ENCODE assay signal across 1 cellular context in genomic region chr1:203692565-203693470, GRCh38.
TF ChIP-seq lines count a peak whose summit lies in the region.

No MANE protein-coding gene starts in this region.

TF ChIP-seq in K562, 482 proteins besides CTCF, POLR2A, EP300 and RAD21 (continued from another document and continues in another):
- TF ChIP-seq CUX1 (CRISPR knock-in tag; IDR thresholded peaks at IDR 0.05) (peak; percentile 86), HMGXB4 (CRISPR knock-in tag; IDR thresholded peaks at IDR 0.05) (no peak), ADNP (tag; IDR thresholded peaks at IDR 0.05) (peak; percentile 79), MGA (IDR thresholded peaks at IDR 0.05) (peak; percentile 73; the same call in 1 of the 2 replicates), ZNF23 (CRISPR knock-in tag; IDR thresholded peaks at IDR 0.05) (0 out of 2 replicates have a peak, but pooled peaks have one; percentile 20), ETV1 (tag; conservative IDR thresholded peaks at IDR 0.05; ENCODE audit: low read depth) (0 out of 2 replicates have a peak, but pooled peaks have one; percentile 18), SMARCA4 (IDR thresholded peaks at IDR 0.05) (peak; percentile 70), JUND (IDR thresholded peaks at IDR 0.05; ENCODE audit: borderline replicate concordance, low read depth, low read length) (peak; percentile 44), JUND (tag; IDR thresholded peaks at IDR 0.05; ENCODE audit: borderline replicate concordance, low read depth, low read length) (peak; percentile 61; the same call in 1 of the 3 replicates), AFF1 (IDR thresholded peaks at IDR 0.05; ENCODE audit: low read depth in 1 of 2, partially characterized antibody in 2 of 2) (no peak), KDM1A (IDR thresholded peaks at IDR 0.05) (peak; percentile 82 to 94), TCF3 (CRISPR knock-in tag; IDR thresholded peaks at IDR 0.05) (peak; percentile 63), MAZ (CRISPR knock-in tag; conservative IDR thresholded peaks at IDR 0.05 in 1 of 2, IDR thresholded peaks at IDR 0.05 in 1 of 2) (peak; percentile 44 to 85; a peak in 3 of 4 replicates), CXXC5 (CRISPR knock-in tag; IDR thresholded peaks at IDR 0.05) (peak; percentile 13), SMAD4 (CRISPR knock-in tag; conservative IDR thresholded peaks at IDR 0.05) (0 out of 2 replicates have a peak, but pooled peaks have one; percentile 28), CBX8 (IDR thresholded peaks at IDR 0.05; ENCODE audit: borderline replicate concordance, extremely low read depth, low read depth, low read length, poor library complexity, severe bottlenecking) (no peak), EHMT2 (IDR thresholded peaks at IDR 0.05) (0 out of 2 replicates have a peak, but pooled peaks have one; percentile 18), ZFP36 (IDR thresholded peaks at IDR 0.05; ENCODE audit: low read depth, low read length, partially characterized antibody) (peak; percentile 16), ZNF707 (CRISPR knock-in tag; conservative IDR thresholded peaks at IDR 0.05) (0 out of 2 replicates have a peak, but pooled peaks have one; percentile 3), ATF1 (CRISPR knock-in tag; IDR thresholded peaks at IDR 0.05) (no peak), ATF1 (tag; IDR thresholded peaks at IDR 0.05) (peak; percentile 23; the same call in 1 of the 2 replicates), NRF1 (conservative IDR thresholded peaks at IDR 0.05 in 1 of 2, IDR thresholded peaks at IDR 0.05 in 1 of 2) (peak; percentile 21 to 43; a peak in 2 of 4 replicates), STAT5B (CRISPR knock-in tag; IDR thresholded peaks at IDR 0.05) (no peak), FOXK2 (conservative IDR thresholded peaks at IDR 0.05 in 1 of 2, IDR thresholded peaks at IDR 0.05 in 1 of 2; ENCODE audit: low read depth in 2 of 2) (peak; percentile 60 to 71; a peak in 2 of 4 replicates), IRF1 (CRISPR knock-in tag; IDR thresholded peaks at IDR 0.05; ENCODE audit: borderline replicate concordance) (0 out of 2 replicates have a peak, but pooled peaks have one; percentile 33), TFAP4 (CRISPR knock-in tag; IDR thresholded peaks at IDR 0.05; ENCODE audit: borderline replicate concordance) (peak; percentile 73), FOSL1 (tag; conservative IDR thresholded peaks at IDR 0.05) (peak; percentile 53; the same call in 1 of the 2 replicates), ZNF717 (CRISPR knock-in tag; IDR thresholded peaks at IDR 0.05) (no peak)
